14 cellular contexts compared by ENCODE assay signal in the genomic region with DNA sequence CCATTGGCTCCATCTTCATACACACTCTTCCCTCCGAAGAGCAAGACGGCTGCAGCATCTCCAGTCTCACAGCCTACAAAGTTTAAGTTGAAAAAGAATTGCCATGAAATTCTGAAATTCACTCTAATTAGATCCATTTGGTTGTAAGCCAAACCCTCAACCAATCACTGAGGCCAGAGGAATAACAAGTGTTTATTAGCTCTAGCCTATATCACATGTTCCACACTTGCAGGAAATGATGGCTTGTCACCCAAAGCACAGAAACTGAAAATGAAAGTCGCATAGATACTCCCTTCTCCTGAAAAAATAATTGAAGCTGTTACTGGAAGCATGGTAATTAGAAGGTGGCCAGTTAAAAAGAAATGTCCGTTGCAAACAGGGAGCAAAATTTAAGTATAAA.
DNase-seq lines count a peak whose midpoint lies in the region; ATAC-seq and TF ChIP-seq lines count a peak whose summit lies in the region.
"Had no signal": no experiment of that assay in that cellular context is flagged by ENCODE, and none has a peak within 500 bp of the region (broad histone marks: within the 10 kb centered on the region; RNA-seq: fewer than 3 reads in every experiment).

No MANE protein-coding gene starts in this region.

- H3K36me3 Mint-ChIP-seq in Calu3 (ENCODE audit: insufficient read depth, unreplicated experiment): no peaks in the 10 kb centered on the region
- no peaks in the 10 kb centered on the region for H3K36me3 Mint-ChIP-seq in CD4-positive, alpha-beta memory T cell
- no peaks in the 10 kb centered on the region for H3K36me3 Mint-ChIP-seq in activated naive CD4-positive, alpha-beta T cell treated with anti-CD3 and anti-CD28 coated beads for 36 hours (ENCODE audit: low read depth)

- TF ChIP-seq POLR2A in right lobe of liver (IDR thresholded peaks at IDR 0.05): no peak

- H3K4me3 ChIP-seq in right lobe of liver (peak overlapping the region in 2 of 3 donors; percentile 8 to 15), osteoblast (ENCODE audit: insufficient read depth, low read length) (no peak overlapping the region)
- no peak overlapping the region for H3K4me3 ChIP-seq in CD4-positive, alpha-beta memory T cell (ENCODE audit: low read length in 2 of 2)
- H3K4me3 ChIP-seq: testis had no signal

- H3K27ac ChIP-seq in right lobe of liver (no peak overlapping the region), osteoblast (ENCODE audit: low read depth, low read length) (no peak overlapping the region)
- H3K27ac ChIP-seq in CD4-positive, alpha-beta memory T cell (ENCODE audit: low read depth, low read length): no peak overlapping the region
- H3K27ac ChIP-seq: epithelial cell of prostate, testis had no signal

- no peaks in the 10 kb centered on the region for H3K4me1 ChIP-seq in right lobe of liver
- no peaks in the 10 kb centered on the region for H3K4me1 ChIP-seq in CD4-positive, alpha-beta memory T cell (ENCODE audit: insufficient read depth, low read length)
- H3K4me1 ChIP-seq in osteoblast (ENCODE audit: insufficient read depth, low read length): no peaks in the 10 kb centered on the region
- H3K4me1 ChIP-seq: testis had no signal

- H3K4me3 Mint-ChIP-seq in Calu3 (ENCODE audit: low read depth, unreplicated experiment): peak overlapping the region; percentile 60
- H3K4me3 Mint-ChIP-seq in CD4-positive, alpha-beta memory T cell: peak overlapping the region in 3 of 8 donors; percentile 15 to 31 (median 18)
- no peak overlapping the region for H3K4me3 Mint-ChIP-seq in activated naive CD4-positive, alpha-beta T cell treated with anti-CD3 and anti-CD28 coated beads for 36 hours
- H3K4me3 Mint-ChIP-seq: T-helper 17 cell had no signal

- no peaks in the 10 kb centered on the region for H4K20me1 ChIP-seq in osteoblast (ENCODE audit: insufficient read depth, low read length)

- H2AFZ ChIP-seq in osteoblast (ENCODE audit: low read length): no peak overlapping the region

- H3K27me3 Mint-ChIP-seq in Calu3 (ENCODE audit: unreplicated experiment): no peaks in the 10 kb centered on the region
- no peaks in the 10 kb centered on the region for H3K27me3 Mint-ChIP-seq in CD4-positive, alpha-beta memory T cell
- H3K27me3 Mint-ChIP-seq in activated naive CD4-positive, alpha-beta T cell treated with anti-CD3 and anti-CD28 coated beads for 36 hours (ENCODE audit: low read depth): no peaks in the 10 kb centered on the region
- H3K27me3 Mint-ChIP-seq: T-helper 17 cell had no signal

- CTCF ChIA-PET in Calu3 (lab: Charles Lee): no interaction called here
- CTCF ChIA-PET in CD4-positive, alpha-beta memory T cell (lab: Charles Lee; ENCODE audit: partially characterized antibody): no interaction called here
- CTCF ChIA-PET in activated naive CD4-positive, alpha-beta T cell treated with anti-CD3 and anti-CD28 coated beads for 36 hours (lab: Charles Lee): no interaction called here

- H3K4me1 Mint-ChIP-seq in Calu3 (ENCODE audit: low read depth, unreplicated experiment): no peaks in the 10 kb centered on the region
- peaks cover 0 to 2% (median 0%) of the 10 kb centered on the region in 4 donors for H3K4me1 Mint-ChIP-seq in CD4-positive, alpha-beta memory T cell
- no peaks in the 10 kb centered on the region for H3K4me1 Mint-ChIP-seq in activated naive CD4-positive, alpha-beta T cell treated with anti-CD3 and anti-CD28 coated beads for 36 hours (ENCODE audit: low read depth)
- H3K4me1 Mint-ChIP-seq: T-helper 17 cell had no signal

- H3K27me3 ChIP-seq in right lobe of liver (no peaks in the 10 kb centered on the region), osteoblast (ENCODE audit: insufficient read depth, low read length) (no peaks in the 10 kb centered on the region)
- no peaks in the 10 kb centered on the region for H3K27me3 ChIP-seq in CD4-positive, alpha-beta memory T cell (ENCODE audit: insufficient read depth, low read length)
- H3K27me3 ChIP-seq: testis had no signal

- DNase-seq in Calu3 (no peak), RPMI8226 (peak; percentile 16), right lobe of liver (no peak), osteoblast (ENCODE audit: insufficient read length, low spot score, missing footprints) (no peak)
- DNase-seq in CD4-positive, alpha-beta memory T cell: no peak
- no peak for DNase-seq in activated naive CD4-positive, alpha-beta T cell treated with anti-CD3 and anti-CD28 coated beads for 36 hours
- DNase-seq: activated CD8-positive, alpha-beta memory T cell treated with anti-CD3 and anti-CD28 coated beads, Interleukin-2, amount 50 U/mL, for 4 hours; H7; NCI-H446; T-helper 17 cell; testis had no signal

- no TSS peak for BruUV-seq in Calu3 (replicated peaks; lab: Mats Ljungman, UMichigan)

- H3K9me3 ChIP-seq in right lobe of liver: no peaks in the 10 kb centered on the region
- H3K9me3 ChIP-seq in CD4-positive, alpha-beta memory T cell (ENCODE audit: control insufficient read depth in 1 of 2, low read length in 2 of 2): peaks cover 0 to 3% of the 10 kb centered on the region in 2 donors
- no peaks in the 10 kb centered on the region for H3K9me3 ChIP-seq in osteoblast (ENCODE audit: low read depth, low read length)
- H3K9me3 ChIP-seq: testis had no signal

- POLR2A ChIA-PET in CD4-positive, alpha-beta memory T cell (lab: Charles Lee; ENCODE audit: partially characterized antibody): no interaction called here

- peak overlapping the region; percentile 54 for H3K27ac Mint-ChIP-seq in Calu3 (ENCODE audit: unreplicated experiment)
- H3K27ac Mint-ChIP-seq in CD4-positive, alpha-beta memory T cell: no peak overlapping the region
- no peak overlapping the region for H3K27ac Mint-ChIP-seq in activated naive CD4-positive, alpha-beta T cell treated with anti-CD3 and anti-CD28 coated beads for 36 hours
- H3K27ac Mint-ChIP-seq: T-helper 17 cell had no signal

- TF ChIP-seq CTCF in Calu3 (IDR thresholded peaks at IDR 0.05; ENCODE audit: unreplicated experiment): no peak
- no peak for TF ChIP-seq CTCF in right lobe of liver (IDR thresholded peaks at IDR 0.05)
- no peak for TF ChIP-seq CTCF in osteoblast (IDR thresholded peaks at IDR 0.05; ENCODE audit: extremely low read depth, low read depth, low read length)

- H3K4me2 ChIP-seq in osteoblast (ENCODE audit: insufficient read depth, low read length): no peak overlapping the region

- no peaks in the 10 kb centered on the region for H3K36me3 ChIP-seq in right lobe of liver
- no peaks in the 10 kb centered on the region for H3K36me3 ChIP-seq in CD4-positive, alpha-beta memory T cell (ENCODE audit: insufficient read depth, low read length)
- H3K36me3 ChIP-seq in osteoblast (ENCODE audit: insufficient read depth, low read length): no peaks in the 10 kb centered on the region

- H3K79me2 ChIP-seq in osteoblast (ENCODE audit: insufficient read depth, low read length): no peaks in the 10 kb centered on the region

- 44% methylated on average over 4 of the region's 4 CpGs for WGBS in right lobe of liver (ENCODE audit: insufficient coverage, low coverage, low lambda C conversion rate, missing lambda C conversion rate)

- H3K9me3 Mint-ChIP-seq in Calu3 (ENCODE audit: low read depth, unreplicated experiment): no peaks in the 10 kb centered on the region
- H3K9me3 Mint-ChIP-seq in CD4-positive, alpha-beta memory T cell: peaks cover 0 to 4% (median 0%) of the 10 kb centered on the region in 8 donors
- H3K9me3 Mint-ChIP-seq in activated naive CD4-positive, alpha-beta T cell treated with anti-CD3 and anti-CD28 coated beads for 36 hours: peaks cover 1% of the 10 kb centered on the region

- ATAC-seq in HG02798 (IDR thresholded peaks at IDR 0.05; ENCODE audit: poor library complexity, unreplicated experiment): peak; percentile 46
- peak; percentile 25 to 65 (median 50) for ATAC-seq in right lobe of liver
- no peak for ATAC-seq in HG03521 (IDR thresholded peaks at IDR 0.05; ENCODE audit: unreplicated experiment)
- ATAC-seq: T-helper 17 cell had no signal

- intact Hi-C loops in Calu3 (cut with micrococcal nuclease; ENCODE audit: unreplicated experiment): no loop called here
- intact Hi-C loops in right lobe of liver (cut with DNase I): no loop called here
- intact Hi-C loops in CD4-positive, alpha-beta memory T cell (cut with micrococcal nuclease): no loop called here
- intact Hi-C loops in activated naive CD4-positive, alpha-beta T cell treated with anti-CD3 and anti-CD28 coated beads for 36 hours (cut with micrococcal nuclease): no loop called here

Comparison
In these comparisons a context has a peak if more than half of its experiments do, and no peak if none do; other contexts are left out.
1. H3K4me3 ChIP-seq: peak in right lobe of liver (2 of 3); none in CD4-positive, alpha-beta memory T cell (0 of 2) and osteoblast (single experiment).